In the genomic region with DNA sequence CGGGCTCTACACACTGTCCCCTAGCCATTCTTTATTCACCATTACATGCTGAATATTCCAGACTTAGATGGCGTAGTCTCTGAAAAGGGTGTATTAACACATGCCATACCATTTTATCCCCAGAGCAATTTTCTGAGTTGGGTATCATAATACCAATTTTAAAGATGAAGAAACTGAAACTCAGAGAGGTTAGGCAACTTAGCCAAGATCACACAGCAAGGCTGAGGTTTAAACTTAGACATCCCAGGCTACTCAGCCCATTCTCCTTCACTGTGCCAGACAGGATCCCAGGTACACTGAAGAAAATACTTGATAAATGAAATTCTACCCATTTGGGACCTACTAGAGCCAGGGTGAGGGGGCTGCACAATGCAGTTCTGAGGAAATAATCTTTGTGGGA, we compare ENCODE assay signal across 8 cellular contexts.
"Had no signal": no experiment of that assay in that cellular context is flagged by ENCODE, and none has a peak within 500 bp of the region (broad histone marks: within the 10 kb centered on the region; RNA-seq: fewer than 3 reads in every experiment).

No MANE protein-coding gene starts in this region.

- DNase-seq: IMR-90, KBM-7, KG1 had no signal

- H3K9me3 Mint-ChIP-seq: IgD-negative memory B cell had no signal

- FAIRE-seq: HepG2, HTR-8/SVneo had no signal

- H3K4me2 ChIP-seq: KMS-11 had no signal

- H3K27ac Mint-ChIP-seq: IgD-negative memory B cell had no signal

- H3K4me1 Mint-ChIP-seq: IgD-negative memory B cell had no signal

- H3K36me3 Mint-ChIP-seq: IgD-negative memory B cell had no signal

- H3K4me3 Mint-ChIP-seq: IgD-negative memory B cell had no signal

- ATAC-seq: HepG2 had no signal

- H3K27ac ChIP-seq: HL-60, KMS-11 had no signal

- H3K9ac ChIP-seq: KMS-11 had no signal
